Comparison of ENCODE assay signal across 8 cellular contexts in the genomic region with DNA sequence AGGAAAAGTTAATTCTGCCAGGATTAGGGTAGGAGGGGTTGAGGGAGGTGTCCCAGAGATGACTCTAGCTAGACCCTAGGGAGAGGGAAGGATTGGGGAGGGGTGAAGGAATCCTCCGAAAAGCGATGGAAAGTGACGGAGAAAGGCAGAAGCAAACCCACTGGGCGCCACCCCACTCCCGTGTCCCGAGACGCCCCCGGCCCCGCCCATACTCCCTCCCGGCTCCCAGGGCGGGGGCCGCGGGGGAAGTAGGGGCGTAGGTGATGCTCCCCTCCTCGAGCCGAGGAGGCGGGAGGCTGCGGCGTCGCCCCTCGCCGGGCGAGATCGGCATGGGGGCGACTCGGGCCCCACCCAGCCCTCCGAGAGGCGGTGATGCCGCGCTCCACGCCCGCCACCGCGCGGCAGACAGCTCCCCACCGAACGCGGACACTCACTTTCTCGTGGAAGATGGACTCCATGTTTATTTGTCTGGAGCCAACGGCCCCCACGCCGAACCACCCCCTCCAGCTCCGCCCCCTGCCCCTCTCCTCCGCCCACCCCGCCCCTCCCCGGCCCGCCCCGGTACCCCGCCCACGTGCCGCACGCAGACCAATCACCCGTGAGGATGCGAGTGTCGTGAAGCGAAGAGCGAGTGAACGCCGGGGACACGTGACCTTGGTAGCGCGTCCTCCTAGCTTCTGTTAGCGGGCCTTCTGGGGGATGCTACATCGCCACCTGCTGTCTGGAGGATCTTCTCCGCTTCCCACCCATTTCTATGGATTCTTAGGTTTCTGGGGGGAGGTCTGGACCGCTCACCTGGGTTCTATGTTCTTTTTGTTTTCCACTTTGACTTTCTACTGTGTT. TPM values are rescaled to one million over a fixed set of nuclear protein-coding genes. Genes with fewer than 3 reads are reported as not detected.
DNase-seq lines count a peak whose midpoint lies in the region; ATAC-seq and TF ChIP-seq lines count a peak whose summit lies in the region.

A gene (minus strand): TSS at position 488 of the 843 bp plus-strand sequence. CDS start 30 bp downstream, at position 458.

- H2BK20ac ChIP-seq in IMR-90 (ENCODE audit: low read depth, low read length) = no peak within 1 kb of the TSS

- H3K56ac ChIP-seq in IMR-90 (ENCODE audit: extremely low read depth, insufficient read depth, low read length) = peak within 1 kb of the TSS; percentile 73

- no peaks in the 10 kb centered on the region for H3K27me3 ChIP-seq in IMR-90 (ENCODE audit: control insufficient read depth, insufficient read depth, low read length)

- peak; percentile 48 for TF ChIP-seq RAD21 in IMR-90 (IDR thresholded peaks at IDR 0.05; ENCODE audit: low read length)

- peak within 1 kb of the TSS; percentile 43; the same call in 1 of the 3 replicates for H2BK15ac ChIP-seq in IMR-90 (ENCODE audit: low read depth, low read length)

- peak; percentile 78 for TF ChIP-seq POLR2A in IMR-90 (IDR thresholded peaks at IDR 0.05; ENCODE audit: low read depth, low read length)

- in situ Hi-C loops in IMR-90 (cut with MboI; ENCODE audit: low sequenced_read_pairs) = no loop called here

- H4K5ac ChIP-seq in IMR-90 (ENCODE audit: low read depth, low read length) = peak within 1 kb of the TSS; percentile 51

- H2BK120ac ChIP-seq in IMR-90 (ENCODE audit: low read depth, low read length) = peak within 1 kb of the TSS; percentile 58

- no peaks in the 10 kb centered on the region for H3K9me2 ChIP-seq in OCI-LY7 (ENCODE audit: insufficient read depth, low read length)

- POLR2A ChIA-PET in IMR-90 (lab: Charles Lee; ENCODE audit: unreplicated experiment) (interaction anchor here (0.6 to 1.7 kb wide), 2 partner anchors 15 to 139 kb away, joined by 3 to 8 read pairs; a partner anchor contains a TSS), OCI-LY7 (lab: Charles Lee) (interaction anchor here (0.5 to 3.1 kb wide), 9 partner anchors 11 to 1220 kb away, joined by 3 to 22 read pairs (median 6); a partner anchor contains a TSS)

- H3K4me3 ChIP-seq in IMR-90 (ENCODE audit: insufficient read depth, low read depth, low read length) = peak within 1 kb of the TSS; percentile 85
- H3K4me3 ChIP-seq in OCI-LY7 (ENCODE audit: low read depth, low read length, poor library complexity, severe bottlenecking) = peak within 1 kb of the TSS; percentile 75
- peak within 1 kb of the TSS; percentile 60 for H3K4me3 ChIP-seq in mucosa of descending colon

- H3K4me1 ChIP-seq in IMR-90 (ENCODE audit: control insufficient read depth, insufficient read depth, low read length) = peaks cover 7% of the 10 kb centered on the region; the same call in 1 of the 2 replicates
- peaks cover 36% of the 10 kb centered on the region for H3K4me1 ChIP-seq in OCI-LY7 (ENCODE audit: insufficient read depth, low read length, poor library complexity, severe bottlenecking)
- H3K4me1 ChIP-seq in mucosa of descending colon (ENCODE audit: low read depth) = peaks cover 21% of the 10 kb centered on the region

- peak within 1 kb of the TSS; percentile 76 for H3K18ac ChIP-seq in IMR-90 (ENCODE audit: low read depth, low read length)

- H3K23ac ChIP-seq in IMR-90 (ENCODE audit: low read depth, low read length) = peak within 1 kb of the TSS; percentile 83

- intact Hi-C loops in IMR-90 (cut with micrococcal nuclease) = loop anchor here (2.0 to 10.0 kb wide), 2 partner anchors 66 to 162 kb away; a partner anchor contains a TSS
- intact Hi-C loops in OCI-LY7 (cut with micrococcal nuclease; ENCODE audit: unreplicated experiment) = loop anchor here (1.0 to 2.0 kb wide), 2 partner anchors 15 to 66 kb away; a partner anchor contains a TSS
- intact Hi-C loops in mucosa of descending colon (cut with DNase I, micrococcal nuclease) = no loop called here

- peaks cover 40% of the 10 kb centered on the region for H3K79me2 ChIP-seq in OCI-LY7 (ENCODE audit: insufficient read depth, low read depth, low read length)

- 0% methylated on average over 4 of the region's 66 CpGs; no CpG with 5 or more reads in 1 of the 2 experiments for WGBS in IMR-90 (ENCODE audit: extremely low coverage in 2 of 2, insufficient read length in 1 of 2), 2 experiments

- H3K36me3 ChIP-seq in IMR-90 (ENCODE audit: control insufficient read depth, insufficient read depth, low read length) (no peaks in the 10 kb centered on the region), OCI-LY7 (ENCODE audit: insufficient read depth, low read length) (no peaks in the 10 kb centered on the region), mucosa of descending colon (ENCODE audit: low read depth) (no peaks in the 10 kb centered on the region)

- peak within 1 kb of the TSS; percentile 68 for H3K4ac ChIP-seq in IMR-90 (ENCODE audit: low read depth, low read length)

- CTCF ChIA-PET in IMR-90 (lab: Yijun Ruan, JAX) = interaction anchor here (0.6 to 2.9 kb wide), 12 partner anchors 9 to 372 kb away, joined by 3 to 14 read pairs (median 4); a partner anchor contains a TSS
- CTCF ChIA-PET in OCI-LY7 (lab: Charles Lee; ENCODE audit: unreplicated experiment) = interaction anchor here (1.0 to 1.4 kb wide), 3 partner anchors 10 to 16 kb away, joined by 3 to 7 read pairs (median 3); a partner anchor contains a TSS

- H2AK5ac ChIP-seq in IMR-90 (ENCODE audit: low read depth, low read length) = peak within 1 kb of the TSS; percentile 12; the same call in 1 of the 2 replicates

- peak within 1 kb of the TSS; percentile 75 for H3K9ac ChIP-seq in IMR-90 (ENCODE audit: low read depth, low read length)

- ATAC-seq in GM21526 (IDR thresholded peaks at IDR 0.05; ENCODE audit: low FRiP score, unreplicated experiment) (peak; percentile 86), IMR-90 (ENCODE audit: low read depth) (peak; percentile 95), mucosa of descending colon (peak; percentile 97)

- H4K91ac ChIP-seq in IMR-90 (ENCODE audit: insufficient read depth, low read depth, low read length) = peak within 1 kb of the TSS; percentile 73

- H4K8ac ChIP-seq in IMR-90 (ENCODE audit: low read depth in 2 of 2, low read length in 2 of 2) = peak within 1 kb of the TSS; percentile 76 to 85

- DNase-seq in DMS153 (lab: John Stamatoyannopoulos, UW) (peak; percentile 97), IMR-90 (peak; percentile 99), OCI-LY7 (ENCODE audit: low spot score) (peak; percentile 99), activated T-cell treated with anti-CD3 and anti-CD28 coated beads for 24 hours (ENCODE audit: low read depth) (peak; percentile 93), epithelial cell of prostate (ENCODE audit: low read depth, low spot score) (peak; percentile 92), mucosa of descending colon (peak; percentile 95 to 99 (median 95))
- peak; percentile 92 for DNase-seq in stimulated activated CD8-positive, alpha-beta memory T cell treated with anti-CD3 and anti-CD28 coated beads, Interleukin-4, amount 100 ng/mL, for 24 hours (ENCODE audit: low read depth)

- H2AFZ ChIP-seq in IMR-90 (replicated peaks; ENCODE audit: low read length, poor library complexity) (peak within 1 kb of the TSS; percentile 98), OCI-LY7 (ENCODE audit: low read length) (peak within 1 kb of the TSS; percentile 80)

- H3K27ac ChIP-seq in IMR-90 (ENCODE audit: insufficient read depth, low read length) (peak within 1 kb of the TSS; percentile 91), OCI-LY7 (ENCODE audit: low read depth, low read length, poor library complexity, severe bottlenecking) (peak within 1 kb of the TSS; percentile 61), epithelial cell of prostate (peak within 1 kb of the TSS; percentile 82)

- H3K14ac ChIP-seq in IMR-90 (replicated peaks; ENCODE audit: low read depth, low read length) = peak within 1 kb of the TSS; percentile 84

- H2AK9ac ChIP-seq in IMR-90 (replicated peaks; ENCODE audit: low read depth, low read length, poor library complexity) = peak within 1 kb of the TSS; percentile 34

- H2BK5ac ChIP-seq in IMR-90 (ENCODE audit: low read depth, low read length, poor library complexity, severe bottlenecking) = peak within 1 kb of the TSS; percentile 95

- no peaks in the 10 kb centered on the region; the same call in 1 of the 2 replicates for H4K20me1 ChIP-seq in IMR-90 (ENCODE audit: insufficient read depth, low read length)
- no peaks in the 10 kb centered on the region for H4K20me1 ChIP-seq in OCI-LY7 (ENCODE audit: insufficient read depth, low read length)

- BruUV-seq in IMR-90 (replicated peaks; lab: Mats Ljungman, UMichigan) (TSS peak; percentile 24), OCI-LY7 (replicated peaks; lab: Mats Ljungman, UMichigan) (no TSS peak)

- H3K9me3 ChIP-seq in IMR-90 (ENCODE audit: control insufficient read depth, insufficient read depth, low read length) = no peaks in the 10 kb centered on the region
- no peaks in the 10 kb centered on the region for H3K9me3 ChIP-seq in OCI-LY7 (ENCODE audit: low read length)
- no peaks in the 10 kb centered on the region for H3K9me3 ChIP-seq in mucosa of descending colon

- H3K9me1 ChIP-seq in IMR-90 (ENCODE audit: insufficient read depth, low read length) = peaks cover 1% of the 10 kb centered on the region; the same call in 1 of the 2 replicates

- peak within 1 kb of the TSS; percentile 92 for H3K4me2 ChIP-seq in IMR-90 (ENCODE audit: low read depth, low read length)
- H3K4me2 ChIP-seq in OCI-LY7 (ENCODE audit: low read length) = peak within 1 kb of the TSS; percentile 82

- H3K79me1 ChIP-seq in IMR-90 (ENCODE audit: low read depth in 1 of 2, low read length in 2 of 2) = peaks cover 9 to 25% of the 10 kb centered on the region in 2 experiments

- peak; percentile 93 for TF ChIP-seq CTCF in IMR-90 (conservative IDR thresholded peaks at IDR 0.05; ENCODE audit: low read depth, low read length)
- peak; percentile 79 for TF ChIP-seq CTCF in OCI-LY7 (conservative IDR thresholded peaks at IDR 0.05; ENCODE audit: low read length)
- TF ChIP-seq CTCF in mucosa of descending colon (IDR thresholded peaks at IDR 0.05) = peak; percentile 68

- dilution Hi-C loops in IMR-90 (cut with HindIII; ENCODE audit: low sequenced_read_pairs, unreplicated experiment) = no loop called here

TF ChIP-seq in IMR-90, 13 proteins besides CTCF, POLR2A, EP300 and RAD21 (continues in another document):
- peak; percentile 85 for TF ChIP-seq BHLHE40 (IDR thresholded peaks at IDR 0.05; ENCODE audit: low read depth, low read length)
- peak; percentile 83 for TF ChIP-seq MAZ (IDR thresholded peaks at IDR 0.05; ENCODE audit: borderline replicate concordance, low read depth, low read length)
- TF ChIP-seq, protein P1, sequence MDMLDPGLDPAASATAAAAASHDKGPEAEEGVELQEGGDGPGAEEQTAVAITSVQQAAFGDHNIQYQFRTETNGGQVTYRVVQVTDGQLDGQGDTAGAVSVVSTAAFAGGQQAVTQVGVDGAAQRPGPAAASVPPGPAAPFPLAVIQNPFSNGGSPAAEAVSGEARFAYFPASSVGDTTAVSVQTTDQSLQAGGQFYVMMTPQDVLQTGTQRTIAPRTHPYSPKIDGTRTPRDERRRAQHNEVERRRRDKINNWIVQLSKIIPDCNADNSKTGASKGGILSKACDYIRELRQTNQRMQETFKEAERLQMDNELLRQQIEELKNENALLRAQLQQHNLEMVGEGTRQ (IDR thresholded peaks at IDR 0.05; ENCODE audit: low read depth, low read length) = peak; percentile 98

RNA-seq across cellular contexts. Expression of the gene that starts here (rescaled TPM):
- total RNA-seq in IMR-90 (2012; rRNA removed) = 9.0 and 38.3 TPM in 2 replicates
- polyA plus RNA-seq in IMR-90 (2012; rRNA removed) = 12.0 and 13.9 TPM in 2 replicates
- polyA plus RNA-seq in IMR-90 (2012; cell fraction: cytosol; rRNA removed) = 0.78 and 1.1 TPM in 2 replicates
- 6.1 and 20.2 TPM in 2 replicates for polyA plus RNA-seq in IMR-90 (2012; cell fraction: nucleus; rRNA removed; ENCODE audit: low replicate concordance)
- 21.3 and 40.1 TPM in 2 replicates for total RNA-seq in OCI-LY7 (2014; rRNA removed; shearing (Covaris generic))
- 24.6 and 31.7 TPM in 2 replicates for total RNA-seq in OCI-LY7 (2022)
- total RNA-seq in mucosa of descending colon = 10 to 100 TPM; 23.4 to 53.0 (median 29.2) TPM

Comparison
In these comparisons a context has a peak if more than half of its experiments do, and no peak if none do; other contexts are left out.
1. Peak in every context shown above with its lines: DNase-seq, ATAC-seq, H3K4me3 ChIP-seq and H3K27ac ChIP-seq.
2. intact Hi-C loops: an anchor here in IMR-90 (2.0 to 10.0 kb wide) and OCI-LY7 (1.0 to 2.0 kb wide); none called in mucosa of descending colon.